8 cellular contexts compared by ENCODE assay signal in genomic region chrX:139932901-139933796, GRCh38. TPM values are rescaled to one million over a fixed set of nuclear protein-coding genes. Genes with fewer than 3 reads are reported as not detected.
DNase-seq lines count a peak whose midpoint lies in the region; ATAC-seq and TF ChIP-seq lines count a peak whose summit lies in the region.

TSS of gene ATP11C (minus strand) at chrX:139933053. CDS start at chrX:139932042, 1,011 bp downstream.

- TF ChIP-seq POLR2A in GM19193 (IDR thresholded peaks at IDR 0.05; ENCODE audit: extremely low read depth, insufficient read depth, insufficient read length), result peak; percentile 78

- DNase-seq in C1 segment of cervical spinal cord (lab: John Stamatoyannopoulos, UW) (peak; percentile 7 to 84 (median 67)), NOMO-1 treated with DMSO at 0.1 percent for 48 hours (lab: John Stamatoyannopoulos, UW; ENCODE audit: unreplicated experiment) (peak; percentile 71), epithelial cell of esophagus (ENCODE audit: low read depth) (peak; percentile 85), mucosa of gallbladder (ENCODE audit: low spot score) (peak; percentile 80)
- peak; percentile 82 for DNase-seq in activated CD8-positive, alpha-beta memory T cell treated with anti-CD3 and anti-CD28 coated beads, Interleukin-2, amount 50 U/mL, for 48 hours
- peak; percentile 69 for DNase-seq in stimulated activated CD8-positive, alpha-beta memory T cell treated with anti-CD3 and anti-CD28 coated beads, Interleukin-4, amount 100 ng/mL, for 24 hours (ENCODE audit: low read depth)

- H3K4me3 ChIP-seq in epithelial cell of esophagus (ENCODE audit: low read length), result peak within 1 kb of the TSS; percentile 61

- no peak for TF ChIP-seq CTCF in epithelial cell of esophagus (IDR thresholded peaks at IDR 0.05; ENCODE audit: insufficient read depth, low read depth, low read length, missing control alignments)

- peak; percentile 83 for ATAC-seq in HG03432 (IDR thresholded peaks at IDR 0.05; ENCODE audit: unreplicated experiment)

RNA-seq across cellular contexts. Expression of gene ATP11C, which starts in this region (rescaled TPM):
- 9.3 TPM for total RNA-seq in mucosa of gallbladder

Comparison
In these comparisons a context has a peak if more than half of its experiments do, and no peak if none do; other contexts are left out.
1. Peak in every context shown above with its lines: DNase-seq, ATAC-seq and H3K4me3 ChIP-seq.